ENCODE assay signal across 1 cellular context in the genomic region with DNA sequence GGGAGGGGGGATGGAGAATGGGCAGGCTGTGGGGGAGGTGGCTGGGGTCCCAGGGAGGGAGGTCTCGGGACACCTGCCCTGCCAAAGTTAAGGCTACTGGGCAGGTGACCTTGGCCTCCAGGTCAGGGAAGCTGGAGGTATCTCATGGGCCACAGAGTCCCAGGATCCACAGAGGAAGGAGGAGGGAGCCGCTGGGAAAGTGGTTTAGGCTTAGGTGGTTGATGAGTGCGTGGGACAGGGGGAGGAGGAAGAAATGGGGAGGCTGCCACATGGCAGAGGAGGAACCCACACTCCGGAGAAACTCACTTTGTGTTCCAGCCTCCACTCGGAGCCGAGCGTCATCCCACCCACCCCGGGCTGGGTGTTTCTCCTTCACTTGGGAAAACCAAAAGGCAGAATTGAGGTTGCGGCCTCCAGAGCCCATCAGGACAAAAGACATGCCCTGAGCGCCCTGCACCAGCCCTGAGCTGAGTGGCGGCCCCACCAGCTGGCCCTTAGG.
TF ChIP-seq lines count a peak whose summit lies in the region.

No MANE protein-coding gene starts in this region.

TF ChIP-seq in SK-N-SH treated with all-trans-retinoic acid at 6 μM for 48 hours, 23 proteins besides CTCF, POLR2A, EP300 and RAD21 (continued from another document):
- TF ChIP-seq, protein P1, sequence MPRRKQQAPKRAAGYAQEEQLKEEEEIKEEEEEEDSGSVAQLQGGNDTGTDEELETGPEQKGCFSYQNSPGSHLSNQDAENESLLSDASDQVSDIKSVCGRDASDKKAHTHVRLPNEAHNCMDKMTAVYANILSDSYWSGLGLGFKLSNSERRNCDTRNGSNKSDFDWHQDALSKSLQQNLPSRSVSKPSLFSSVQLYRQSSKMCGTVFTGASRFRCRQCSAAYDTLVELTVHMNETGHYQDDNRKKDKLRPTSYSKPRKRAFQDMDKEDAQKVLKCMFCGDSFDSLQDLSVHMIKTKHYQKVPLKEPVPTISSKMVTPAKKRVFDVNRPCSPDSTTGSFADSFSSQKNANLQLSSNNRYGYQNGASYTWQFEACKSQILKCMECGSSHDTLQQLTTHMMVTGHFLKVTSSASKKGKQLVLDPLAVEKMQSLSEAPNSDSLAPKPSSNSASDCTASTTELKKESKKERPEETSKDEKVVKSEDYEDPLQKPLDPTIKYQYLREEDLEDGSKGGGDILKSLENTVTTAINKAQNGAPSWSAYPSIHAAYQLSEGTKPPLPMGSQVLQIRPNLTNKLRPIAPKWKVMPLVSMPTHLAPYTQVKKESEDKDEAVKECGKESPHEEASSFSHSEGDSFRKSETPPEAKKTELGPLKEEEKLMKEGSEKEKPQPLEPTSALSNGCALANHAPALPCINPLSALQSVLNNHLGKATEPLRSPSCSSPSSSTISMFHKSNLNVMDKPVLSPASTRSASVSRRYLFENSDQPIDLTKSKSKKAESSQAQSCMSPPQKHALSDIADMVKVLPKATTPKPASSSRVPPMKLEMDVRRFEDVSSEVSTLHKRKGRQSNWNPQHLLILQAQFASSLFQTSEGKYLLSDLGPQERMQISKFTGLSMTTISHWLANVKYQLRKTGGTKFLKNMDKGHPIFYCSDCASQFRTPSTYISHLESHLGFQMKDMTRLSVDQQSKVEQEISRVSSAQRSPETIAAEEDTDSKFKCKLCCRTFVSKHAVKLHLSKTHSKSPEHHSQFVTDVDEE (CRISPR knock-in tag; IDR thresholded peaks at IDR 0.05): no peak
- TF ChIP-seq ZFP30 (CRISPR knock-in tag; IDR thresholded peaks at IDR 0.05) (no peak), GLIS3 (CRISPR knock-in tag; IDR thresholded peaks at IDR 0.05) (no peak), PPARA (CRISPR knock-in tag; IDR thresholded peaks at IDR 0.05; ENCODE audit: borderline replicate concordance) (no peak), SNAI2 (CRISPR knock-in tag; IDR thresholded peaks at IDR 0.05) (no peak), ISL1 (CRISPR knock-in tag; IDR thresholded peaks at IDR 0.05) (no peak), CREB5 (CRISPR knock-in tag; IDR thresholded peaks at IDR 0.05; ENCODE audit: low read depth) (no peak), ZC3H10 (CRISPR knock-in tag; IDR thresholded peaks at IDR 0.05) (no peak), PATZ1 (CRISPR knock-in tag; IDR thresholded peaks at IDR 0.05; ENCODE audit: borderline replicate concordance) (no peak), POU6F1 (CRISPR knock-in tag; IDR thresholded peaks at IDR 0.05; ENCODE audit: borderline replicate concordance, low read depth) (no peak), TOX (CRISPR knock-in tag; IDR thresholded peaks at IDR 0.05; ENCODE audit: borderline replicate concordance) (no peak), ESRRG (CRISPR knock-in tag; IDR thresholded peaks at IDR 0.05) (no peak), ZFP3 (CRISPR knock-in tag; IDR thresholded peaks at IDR 0.05) (no peak), ZNF70 (CRISPR knock-in tag; IDR thresholded peaks at IDR 0.05) (no peak), TCF4 (CRISPR knock-in tag; IDR thresholded peaks at IDR 0.05; ENCODE audit: borderline replicate concordance) (no peak), BACH2 (CRISPR knock-in tag; IDR thresholded peaks at IDR 0.05; ENCODE audit: borderline replicate concordance) (no peak), ZNF565 (CRISPR knock-in tag; conservative IDR thresholded peaks at IDR 0.05; ENCODE audit: low read depth) (no peak), RARB (CRISPR knock-in tag; IDR thresholded peaks at IDR 0.05) (no peak)
